ENCODE assay signal across 1 cellular context in the genomic region with DNA sequence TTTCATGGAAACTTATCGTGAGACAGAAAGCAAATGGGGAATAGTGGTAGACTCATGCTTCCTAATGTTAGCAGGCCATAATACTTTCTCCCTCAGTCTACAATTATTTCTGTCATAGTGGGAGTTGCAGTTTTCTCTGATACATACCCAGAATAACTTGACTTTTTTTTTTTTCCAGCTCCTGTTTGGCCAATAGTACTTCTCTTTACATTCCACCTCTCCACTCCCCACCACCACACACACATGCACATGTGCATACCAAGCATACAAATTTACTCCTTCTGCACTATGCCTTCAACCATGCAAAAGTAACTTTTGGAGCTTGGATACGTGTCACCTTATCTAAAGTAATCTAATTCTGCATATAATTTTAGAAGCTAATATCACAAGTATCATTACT.
TF ChIP-seq lines count a peak whose summit lies in the region.

No MANE protein-coding gene starts in this region.

TF ChIP-seq in A549, 52 proteins besides CTCF, POLR2A, EP300 and RAD21 (continued from another document):
- TF ChIP-seq, protein P1, sequence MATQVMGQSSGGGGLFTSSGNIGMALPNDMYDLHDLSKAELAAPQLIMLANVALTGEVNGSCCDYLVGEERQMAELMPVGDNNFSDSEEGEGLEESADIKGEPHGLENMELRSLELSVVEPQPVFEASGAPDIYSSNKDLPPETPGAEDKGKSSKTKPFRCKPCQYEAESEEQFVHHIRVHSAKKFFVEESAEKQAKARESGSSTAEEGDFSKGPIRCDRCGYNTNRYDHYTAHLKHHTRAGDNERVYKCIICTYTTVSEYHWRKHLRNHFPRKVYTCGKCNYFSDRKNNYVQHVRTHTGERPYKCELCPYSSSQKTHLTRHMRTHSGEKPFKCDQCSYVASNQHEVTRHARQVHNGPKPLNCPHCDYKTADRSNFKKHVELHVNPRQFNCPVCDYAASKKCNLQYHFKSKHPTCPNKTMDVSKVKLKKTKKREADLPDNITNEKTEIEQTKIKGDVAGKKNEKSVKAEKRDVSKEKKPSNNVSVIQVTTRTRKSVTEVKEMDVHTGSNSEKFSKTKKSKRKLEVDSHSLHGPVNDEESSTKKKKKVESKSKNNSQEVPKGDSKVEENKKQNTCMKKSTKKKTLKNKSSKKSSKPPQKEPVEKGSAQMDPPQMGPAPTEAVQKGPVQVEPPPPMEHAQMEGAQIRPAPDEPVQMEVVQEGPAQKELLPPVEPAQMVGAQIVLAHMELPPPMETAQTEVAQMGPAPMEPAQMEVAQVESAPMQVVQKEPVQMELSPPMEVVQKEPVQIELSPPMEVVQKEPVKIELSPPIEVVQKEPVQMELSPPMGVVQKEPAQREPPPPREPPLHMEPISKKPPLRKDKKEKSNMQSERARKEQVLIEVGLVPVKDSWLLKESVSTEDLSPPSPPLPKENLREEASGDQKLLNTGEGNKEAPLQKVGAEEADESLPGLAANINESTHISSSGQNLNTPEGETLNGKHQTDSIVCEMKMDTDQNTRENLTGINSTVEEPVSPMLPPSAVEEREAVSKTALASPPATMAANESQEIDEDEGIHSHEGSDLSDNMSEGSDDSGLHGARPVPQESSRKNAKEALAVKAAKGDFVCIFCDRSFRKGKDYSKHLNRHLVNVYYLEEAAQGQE (IDR thresholded peaks at IDR 0.05): no peak
- TF ChIP-seq JUNB (IDR thresholded peaks at IDR 0.05) (no peak), MYC (IDR thresholded peaks at IDR 0.05; ENCODE audit: borderline replicate concordance, low read length) (no peak), ZNF302 (CRISPR knock-in tag; IDR thresholded peaks at IDR 0.05) (no peak), RFX5 (IDR thresholded peaks at IDR 0.05) (no peak), NR3C1 (IDR thresholded peaks at IDR 0.05) (no peak)
